In genomic region chr4:144123982-144124635, GRCh38 we compare ENCODE assay signal across 13 cellular contexts. TPM values are rescaled to one million over a fixed set of nuclear protein-coding genes. Genes with fewer than 3 reads are reported as not detected.
"Had no signal": no experiment of that assay in that cellular context is flagged by ENCODE, and none has a peak within 500 bp of the region (broad histone marks: within the 10 kb centered on the region; RNA-seq: fewer than 3 reads in every experiment).

No MANE protein-coding gene starts in this region.

RNA-seq across cellular contexts. Expression of gene GYPA, which starts 16.4 kb away (rescaled TPM):
- total RNA-seq: activated CD8-positive, alpha-beta T cell treated with anti-CD3 and anti-CD28 coated beads, Interleukin-2, amount 10 ng/mL, durations not matched to agents 7 days and 5 days; activated T-helper 1 cell treated with anti-CD3 and anti-CD28 coated beads, Interleukin-12 subunit alpha, Interleukin-12 subunit beta, Interleukin-2, Interleukin-4 antibody, amounts not matched to agents 30 ng/mL and 10 ng/mL and 1 ng/mL, durations not matched to agents 14 hours and 24 hours and 36 hours; body of pancreas; cardiac muscle cell; dermis blood vessel endothelial cell; esophagus mucosa; left ventricle myocardium inferior; lung microvascular endothelial cell; naive thymus-derived CD4-positive, alpha-beta T cell; prostate gland; right atrium auricular region; thoracic aorta; vagina had no signal
